In the genomic region with DNA sequence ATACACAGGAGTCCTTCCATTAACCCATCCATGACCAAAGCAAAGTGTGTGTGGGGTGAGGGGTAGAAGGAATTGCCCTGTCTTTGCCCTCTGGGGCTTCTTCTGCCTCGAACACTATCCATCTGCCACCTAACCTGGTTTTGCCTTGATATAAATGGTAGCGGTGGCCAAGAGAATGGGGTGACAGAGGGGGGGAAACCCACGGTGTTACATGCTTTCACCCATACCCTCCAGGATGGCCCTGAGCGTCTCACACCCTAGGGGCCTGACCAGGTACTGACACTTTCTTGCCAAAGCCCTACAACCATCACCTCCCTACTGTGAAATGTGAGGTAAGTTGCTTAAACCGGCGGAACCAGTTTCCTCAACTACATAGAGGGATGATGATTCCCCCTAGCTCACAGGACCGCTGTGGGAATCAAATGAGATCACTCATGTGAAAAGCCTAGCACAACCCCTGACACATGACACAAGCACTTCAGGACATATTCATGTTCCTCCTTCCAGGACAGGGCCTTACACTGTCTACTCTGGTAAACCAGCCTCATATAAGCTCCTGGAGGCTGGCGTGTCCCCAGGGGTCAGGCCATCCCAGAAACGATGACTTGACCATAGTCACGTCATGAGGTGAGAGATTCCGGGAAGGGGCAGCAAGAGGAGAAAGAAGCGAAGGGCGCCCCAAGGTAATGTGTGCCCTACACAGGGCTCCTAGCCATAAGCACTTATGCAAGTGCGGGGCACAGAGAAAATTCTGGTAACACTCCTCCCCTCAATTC, we compare ENCODE assay signal across 8 cellular contexts. TPM values are rescaled to one million over a fixed set of nuclear protein-coding genes. Genes with fewer than 3 reads are reported as not detected.
DNase-seq lines count a peak whose midpoint lies in the region; ATAC-seq and TF ChIP-seq lines count a peak whose summit lies in the region.

No MANE protein-coding gene starts in this region.

- H3K4me3 ChIP-seq in ACC112 (ENCODE audit: low read depth, low read length), result peak overlapping the region; percentile 79
- H3K4me3 ChIP-seq in neutrophil (ENCODE audit: low read depth in 1 of 2, low read length in 1 of 2), result peak overlapping the region; percentile 75 to 77

- H3K36me3 ChIP-seq in ACC112 (ENCODE audit: insufficient read depth, low read length) (no peaks in the 10 kb centered on the region), neutrophil (no peaks in the 10 kb centered on the region)

- peaks cover 12% of the 10 kb centered on the region for H3K79me2 ChIP-seq in ACC112 (ENCODE audit: control insufficient read depth, insufficient read depth, low read length, unreplicated experiment)

- no peaks in the 10 kb centered on the region for H3K27me3 Mint-ChIP-seq in activated T-cell treated with anti-CD3 and anti-CD28 coated beads, Interleukin-2, amount 50 U/mL, for 72 hours (ENCODE audit: low read depth)

- peak overlapping the region; percentile 85 for H3K27ac ChIP-seq in ACC112 (ENCODE audit: low read depth, low read length)
- H3K27ac ChIP-seq in foreskin keratinocyte, result peak overlapping the region; percentile 86
- peak overlapping the region; percentile 100 for H3K27ac ChIP-seq in neutrophil

- peak overlapping the region; percentile 90 to 94 for H3K4me3 Mint-ChIP-seq in activated T-cell treated with anti-CD3 and anti-CD28 coated beads, Interleukin-2, amount 50 U/mL, for 72 hours

- TF ChIP-seq CTCF in foreskin keratinocyte (conservative IDR thresholded peaks at IDR 0.05), result peak; percentile 76
- peak; percentile 91 for TF ChIP-seq CTCF in neutrophil (IDR thresholded peaks at IDR 0.05)

- peak overlapping the region; percentile 98 for H3K27ac Mint-ChIP-seq in activated T-cell treated with anti-CD3 and anti-CD28 coated beads, Interleukin-2, amount 50 U/mL, for 72 hours

- H2AFZ ChIP-seq in ACC112 (ENCODE audit: low read length, unreplicated experiment), result no peak overlapping the region

- no peaks in the 10 kb centered on the region for H3K9me3 Mint-ChIP-seq in activated T-cell treated with anti-CD3 and anti-CD28 coated beads, Interleukin-2, amount 50 U/mL, for 72 hours

- ATAC-seq in GM18517 (IDR thresholded peaks at IDR 0.05; ENCODE audit: unreplicated experiment) (peak; percentile 51), HG03103 (IDR thresholded peaks at IDR 0.05; ENCODE audit: low read depth, unreplicated experiment) (peak; percentile 35), foreskin keratinocyte (peak; percentile 85), HG03025 (IDR thresholded peaks at IDR 0.05; ENCODE audit: low FRiP score, unreplicated experiment) (no peak)
- peak; percentile 57 to 59 for ATAC-seq in activated T-cell treated with anti-CD3 and anti-CD28 coated beads, Interleukin-2, amount 50 U/mL, for 72 hours (replicated peaks in 1 of 2)

- H3K4me1 Mint-ChIP-seq in activated T-cell treated with anti-CD3 and anti-CD28 coated beads, Interleukin-2, amount 50 U/mL, for 72 hours (ENCODE audit: low read depth), result peaks cover 90% of the 10 kb centered on the region

- peaks cover 23% of the 10 kb centered on the region for H3K4me1 ChIP-seq in ACC112 (ENCODE audit: control insufficient read depth, insufficient read depth, low read length, unreplicated experiment)
- H3K4me1 ChIP-seq in foreskin keratinocyte, result peaks cover 11% of the 10 kb centered on the region
- H3K4me1 ChIP-seq in neutrophil (ENCODE audit: control insufficient read depth in 1 of 2, insufficient read depth in 1 of 2, low read depth in 1 of 2, low read length in 1 of 2), result peaks cover 36 to 42% of the 10 kb centered on the region in 2 experiments

- DNase-seq in NCI-H748 treated with DMSO at 0.1 percent for 48 hours (lab: John Stamatoyannopoulos, UW) (peak; percentile 82), foreskin keratinocyte (peak; percentile 98 to 99)
- peak; percentile 80 for DNase-seq in activated T-cell treated with anti-CD3 and anti-CD28 coated beads, Interleukin-2, amount 50 U/mL, for 72 hours

- no peaks in the 10 kb centered on the region for H3K27me3 ChIP-seq in ACC112 (ENCODE audit: insufficient read depth, low read length)
- H3K27me3 ChIP-seq in foreskin keratinocyte, result no peaks in the 10 kb centered on the region
- no peaks in the 10 kb centered on the region for H3K27me3 ChIP-seq in neutrophil

- H3K36me3 Mint-ChIP-seq in activated T-cell treated with anti-CD3 and anti-CD28 coated beads, Interleukin-2, amount 50 U/mL, for 72 hours (ENCODE audit: insufficient read depth in 2 of 2), result peaks cover 0 to 6% of the 10 kb centered on the region in 2 donors

- H3K9me3 ChIP-seq in neutrophil, result no peaks in the 10 kb centered on the region

RNA-seq across cellular contexts. Expression of gene C2orf42, which starts 49.7 kb away (rescaled TPM):
- 10 to 100 TPM; 28.0 to 29.3 TPM for total RNA-seq in activated T-cell treated with anti-CD3 and anti-CD28 coated beads, Interleukin-2, amount 50 U/mL, for 72 hours
- total RNA-seq in foreskin keratinocyte, result 9.3 and 10.0 TPM in 2 replicates
- polyA plus RNA-seq in foreskin keratinocyte, result 4.6 and 4.8 TPM in 2 replicates

RNA-seq across cellular contexts. Expression of gene PCBP1, which starts 53.9 kb away (rescaled TPM):
- total RNA-seq in activated T-cell treated with anti-CD3 and anti-CD28 coated beads, Interleukin-2, amount 50 U/mL, for 72 hours, result 100 to 1,000 TPM; 270 to 291 TPM
- 115 and 138 TPM in 2 replicates for total RNA-seq in foreskin keratinocyte
- polyA plus RNA-seq in foreskin keratinocyte, result 288 and 309 TPM in 2 replicates
